25 cellular contexts compared by ENCODE assay signal in the genomic region with DNA sequence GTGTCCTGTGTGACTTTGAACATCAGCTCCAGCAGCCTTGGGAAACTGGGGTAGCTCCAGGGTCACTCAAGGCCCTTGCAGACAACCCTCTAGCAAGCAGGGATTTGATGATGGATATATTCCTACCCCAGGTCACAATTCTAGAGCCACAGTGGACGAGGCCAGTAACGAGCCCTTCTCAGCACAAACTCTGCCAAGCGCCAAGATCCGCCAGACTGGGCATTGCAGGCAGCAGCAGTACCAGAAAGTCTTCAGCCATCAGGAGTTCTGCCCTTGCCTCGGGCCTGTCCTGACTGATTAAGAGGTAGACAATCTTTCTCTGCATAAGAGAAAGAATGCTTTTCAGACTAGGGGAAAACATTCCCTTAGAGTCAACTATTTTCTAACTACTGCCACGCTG.
DNase-seq lines count a peak whose midpoint lies in the region; ATAC-seq, FAIRE-seq and TF ChIP-seq lines count a peak whose summit lies in the region.
"Had no signal": no experiment of that assay in that cellular context is flagged by ENCODE, and none has a peak within 500 bp of the region (broad histone marks: within the 10 kb centered on the region; RNA-seq: fewer than 3 reads in every experiment).

No MANE protein-coding gene starts in this region.

- H3K23ac ChIP-seq in H1 (ENCODE audit: insufficient read length) = no peak overlapping the region

- WGBS in H1 (ENCODE audit: extremely low coverage in 1 of 2, insufficient coverage in 1 of 2, insufficient read length in 1 of 2, insufficient replicate concordance in 2 of 2, low coverage in 1 of 2, low lambda C conversion rate in 2 of 2, missing lambda C conversion rate in 1 of 2), 2 experiments = 94% methylated on average over 6 of the region's 6 CpGs; no CpG with 5 or more reads in 1 of the 2 experiments
- 75 to 80% methylated on average over 6 of the region's 6 CpGs for WGBS in lung, 2 donors
- WGBS in heart right ventricle, 2 donors = 70 to 74% methylated on average over 6 of the region's 6 CpGs

- no peak overlapping the region for H2BK5ac ChIP-seq in H1 (ENCODE audit: low read depth, low read length)

- DNase-seq in M059J (ENCODE audit: low read depth) = peak; percentile 24
- no peak for DNase-seq in H1 (ENCODE audit: low read depth in 1 of 2, low spot score in 2 of 2)
- DNase-seq in lung (ENCODE audit: low spot score) = no peak
- DNase-seq in heart right ventricle = no peak
- no peak for DNase-seq in GDM1 (lab: John Stamatoyannopoulos, UW)
- DNase-seq: 8988T; ACHN; BE2C; C1 segment of cervical spinal cord; CD4-positive, alpha-beta memory T cell; CD4-positive, CD25-positive, alpha-beta regulatory T cell; CD8-positive, alpha-beta memory T cell; COR-L47; DMS 273 treated with DMSO at 0.1 percent for 48 hours; DMS153; DMS53; DMS79; DND-41; EL; GF-D8 had no signal

- H4K8ac ChIP-seq in H1 (ENCODE audit: extremely low read depth, insufficient read depth, low read length) = peak overlapping the region; percentile 28; the same call in 1 of the 2 replicates

- H3K18ac ChIP-seq in H1 (ENCODE audit: extremely low read depth, low read length) = no peak overlapping the region

- H4K91ac ChIP-seq in H1 (replicated peaks; ENCODE audit: insufficient read length, low read length) = no peak overlapping the region

- no peak overlapping the region for H3K4me3 ChIP-seq in KMS-11 (IDR thresholded peaks at IDR 0.05; ENCODE audit: insufficient read depth, low read depth, low read length)
- no peak overlapping the region for H3K4me3 ChIP-seq in H1 (ENCODE audit: extremely low read depth in 1 of 4, insufficient read depth in 2 of 4, low read depth in 3 of 4, low read length in 4 of 4)
- no peak overlapping the region for H3K4me3 ChIP-seq in lung
- H3K4me3 ChIP-seq in heart right ventricle = no peak overlapping the region
- H3K4me3 ChIP-seq: BLaER1 had no signal

- no peak overlapping the region for H2BK15ac ChIP-seq in H1 (ENCODE audit: low read length)

- H3K79me2 ChIP-seq in KMS-11 (ENCODE audit: insufficient read depth, low read depth) (no peaks in the 10 kb centered on the region), H1 (ENCODE audit: control insufficient read depth in 1 of 2, insufficient read depth in 2 of 2, low read length in 2 of 2) (no peaks in the 10 kb centered on the region)

- intact Hi-C loops in heart right ventricle (cut with DNase I) = no loop called here

- H3K36me3 ChIP-seq in KMS-11 (ENCODE audit: insufficient read depth) (no peaks in the 10 kb centered on the region), H1 (ENCODE audit: control insufficient read depth in 2 of 4, insufficient read depth in 4 of 4, low read length in 3 of 4) (no peaks in the 10 kb centered on the region), lung (ENCODE audit: control insufficient read depth in 2 of 2, insufficient read depth in 2 of 2, low read length in 2 of 2) (no peaks in the 10 kb centered on the region), heart right ventricle (no peaks in the 10 kb centered on the region)
- H3K36me3 ChIP-seq: BE2C, BLaER1 had no signal

- FAIRE-seq in H1 (lab: Jason Lieb, UNC) = no peak
- FAIRE-seq: A204.1, GM12891 had no signal

- H3K27ac ChIP-seq in KMS-11 = no peak overlapping the region
- no peak overlapping the region for H3K27ac ChIP-seq in H1 (ENCODE audit: low read depth, low read length)
- H3K27ac ChIP-seq in lung (ENCODE audit: low read depth in 1 of 2, low read length in 1 of 2) = no peak overlapping the region
- no peak overlapping the region for H3K27ac ChIP-seq in heart right ventricle
- H3K27ac ChIP-seq: BLaER1 had no signal

- no peak for TF ChIP-seq CTCF in KMS-11 (conservative IDR thresholded peaks at IDR 0.05; ENCODE audit: low read depth, low read length)
- no peak for TF ChIP-seq CTCF in H1 (IDR thresholded peaks at IDR 0.05; ENCODE audit: control extremely low read depth in 1 of 3, insufficient read depth in 1 of 3, low read depth in 1 of 3, low read length in 3 of 3)
- no peak for TF ChIP-seq CTCF in lung (IDR thresholded peaks at IDR 0.05; ENCODE audit: control extremely low read depth, extremely low read depth)
- no peak for TF ChIP-seq CTCF in heart right ventricle (IDR thresholded peaks at IDR 0.05)

- no peak overlapping the region for H4K5ac ChIP-seq in H1 (ENCODE audit: insufficient read length, low read depth, low read length)

- no peaks in the 10 kb centered on the region for H3K23me2 ChIP-seq in H1 (ENCODE audit: low read depth, low read length)

- CTCF ChIA-PET in H1 (lab: Charles Lee; ENCODE audit: partially characterized antibody) = interaction anchor here (0.8 to 1.1 kb wide), 3 partner anchors 19 to 46 kb away, joined by 3 to 5 read pairs (median 3); no protein-coding TSS in a partner anchor

- TF ChIP-seq EP300 in H1 (IDR thresholded peaks at IDR 0.05; ENCODE audit: borderline replicate concordance in 1 of 2, low read depth in 2 of 2, low read length in 2 of 2) = no peak

- H3K27me3 ChIP-seq in KMS-11 (ENCODE audit: insufficient read depth, low read depth) = no peaks in the 10 kb centered on the region
- peaks cover 0 to 2% (median 0%) of the 10 kb centered on the region in 4 experiments; a peak in 1 of 7 replicates for H3K27me3 ChIP-seq in H1 (replicated peaks in 1 of 4; ENCODE audit: control insufficient read depth in 3 of 4, extremely low read depth in 1 of 4, insufficient read depth in 3 of 4, low read length in 3 of 4)
- H3K27me3 ChIP-seq in lung (ENCODE audit: control insufficient read depth, insufficient read depth) = no peaks in the 10 kb centered on the region
- peaks cover 0 to 6% (median 0%) of the 10 kb centered on the region in 7 donors for H3K27me3 ChIP-seq in heart right ventricle
- H3K27me3 ChIP-seq: BE2C, BLaER1 had no signal

- TF ChIP-seq RAD21 in H1 (IDR thresholded peaks at IDR 0.05 in 1 of 2, conservative IDR thresholded peaks at IDR 0.05 in 1 of 2; ENCODE audit: low read depth in 2 of 2, low read length in 2 of 2) = no peak

- H3K79me1 ChIP-seq in H1 (ENCODE audit: low read depth, low read length) = no peaks in the 10 kb centered on the region

- POLR2A ChIA-PET in H1 (lab: Charles Lee; ENCODE audit: partially characterized antibody) = no interaction called here

- H3K4me2 ChIP-seq in KMS-11 (peak overlapping the region; percentile 19; the same call in 1 of the 2 replicates), H1 (ENCODE audit: insufficient read depth in 1 of 2, low read depth in 2 of 2, low read length in 2 of 2) (no peak overlapping the region)
- H3K4me2 ChIP-seq: BLaER1 had no signal

- peaks cover 13% of the 10 kb centered on the region for H3K4me1 ChIP-seq in KMS-11 (ENCODE audit: low read depth, poor library complexity, severe bottlenecking)
- H3K4me1 ChIP-seq in H1 (replicated peaks in 1 of 4; ENCODE audit: control insufficient read depth in 3 of 4, insufficient read depth in 4 of 4, low read length in 3 of 4) = peaks cover 0 to 18% (median 9%) of the 10 kb centered on the region in 4 experiments; a peak in 4 of 7 replicates
- no peaks in the 10 kb centered on the region for H3K4me1 ChIP-seq in lung (ENCODE audit: control insufficient read depth in 2 of 2, insufficient read depth in 2 of 2, low read length in 2 of 2)
- no peaks in the 10 kb centered on the region for H3K4me1 ChIP-seq in heart right ventricle
- H3K4me1 ChIP-seq: BE2C, BLaER1 had no signal

- H3K14ac ChIP-seq in H1 (ENCODE audit: insufficient read length) = no peak overlapping the region

- H3K9ac ChIP-seq in KMS-11 = no peak overlapping the region
- H3K9ac ChIP-seq in H1 (replicated peaks in 1 of 4; ENCODE audit: extremely low read depth in 1 of 4, low read depth in 3 of 4, low read length in 3 of 4) = no peak overlapping the region
- H3K9ac ChIP-seq: BLaER1 had no signal

- no peak overlapping the region for H2BK120ac ChIP-seq in H1 (replicated peaks; ENCODE audit: low read depth, low read length)

- peak; percentile 27 for ATAC-seq in lung (ENCODE audit: insufficient read depth, low FRiP score)
- no peak for ATAC-seq in GM18907 (IDR thresholded peaks at IDR 0.05; ENCODE audit: unreplicated experiment)
- ATAC-seq in heart right ventricle = no peak

- no peak overlapping the region; the same call in 1 of the 2 replicates for H2BK20ac ChIP-seq in H1 (ENCODE audit: low read length)

- no peak overlapping the region for H3K56ac ChIP-seq in H1 (replicated peaks; ENCODE audit: insufficient read length, low read depth, low read length)

- peak overlapping the region; percentile 56; the same call in 1 of the 2 replicates for H2BK12ac ChIP-seq in H1 (ENCODE audit: low read depth, low read length)

- no peak overlapping the region for H2AFZ ChIP-seq in KMS-11 (ENCODE audit: low read depth)
- no peak overlapping the region for H2AFZ ChIP-seq in H1 (ENCODE audit: low read length)

- no peak overlapping the region for H3K4ac ChIP-seq in H1 (replicated peaks; ENCODE audit: insufficient read length, low read depth, low read length)

- H3K9me3 ChIP-seq in H1 (ENCODE audit: insufficient read depth in 2 of 2, low read depth in 1 of 2, low read length in 1 of 2) (no peaks in the 10 kb centered on the region; a peak in 1 of 4 replicates), lung (ENCODE audit: control insufficient read depth in 2 of 2, insufficient read depth in 1 of 2, low read length in 1 of 2) (no peaks in the 10 kb centered on the region), heart right ventricle (no peaks in the 10 kb centered on the region)
- H3K9me3 ChIP-seq: BE2C, BLaER1 had no signal

- no peak overlapping the region for H2AK5ac ChIP-seq in H1 (ENCODE audit: low read depth, low read length)

- no peak for TF ChIP-seq POLR2A in H1 (IDR thresholded peaks at IDR 0.05; ENCODE audit: control extremely low read depth in 1 of 2, low read depth in 2 of 2, low read length in 2 of 2)

- H4K20me1 ChIP-seq in KMS-11 (ENCODE audit: insufficient read depth) (no peaks in the 10 kb centered on the region), H1 (replicated peaks in 1 of 2; ENCODE audit: control insufficient read depth in 1 of 2, insufficient read depth in 2 of 2, low read length in 2 of 2) (no peaks in the 10 kb centered on the region)
- H4K20me1 ChIP-seq: BLaER1 had no signal

TF ChIP-seq in H1, 55 proteins besides CTCF, POLR2A, EP300 and RAD21:
- TF ChIP-seq TEAD4 (IDR thresholded peaks at IDR 0.05; ENCODE audit: low read depth, low read length) (no peak), MAFK (IDR thresholded peaks at IDR 0.05; ENCODE audit: low read depth, low read length) (no peak)
